10 cellular contexts compared by ENCODE assay signal in the genomic region with DNA sequence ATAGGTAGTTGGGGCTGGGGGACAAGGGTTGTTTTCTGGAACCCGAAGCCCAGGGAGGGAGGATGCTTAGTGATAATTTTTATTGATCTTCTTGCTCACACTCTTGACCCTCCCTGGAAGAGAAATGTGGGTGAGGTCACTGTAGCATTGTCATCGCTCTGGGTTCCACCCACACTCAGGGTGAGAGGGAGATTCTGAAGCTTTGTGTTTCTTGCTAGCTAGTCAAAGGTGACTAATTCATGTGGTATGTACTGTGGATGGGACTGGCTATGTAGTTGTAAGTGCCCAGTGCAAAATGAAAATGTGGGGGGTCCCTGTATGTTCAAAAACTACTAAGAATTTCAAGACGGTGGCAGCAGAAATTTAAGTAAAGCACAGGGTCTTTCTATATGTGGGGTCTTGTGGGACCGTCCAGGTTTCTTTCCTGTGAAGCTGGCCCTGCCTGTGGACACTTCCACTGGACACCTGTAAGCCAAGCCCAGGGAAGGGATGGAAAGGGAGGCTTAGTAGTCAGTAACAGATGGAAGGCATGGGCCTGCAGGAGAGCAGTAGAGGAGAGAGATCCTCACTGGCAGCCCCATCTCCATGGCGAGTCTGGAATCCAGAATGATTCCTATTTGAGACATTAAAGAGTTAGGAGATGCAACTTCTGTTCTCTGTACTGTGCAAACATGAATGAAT. TPM values are rescaled to one million over a fixed set of nuclear protein-coding genes. Genes with fewer than 3 reads are reported as not detected.
A peak's percentile ranks its signal among the peaks of the same experiment; 100 is the strongest.
DNase-seq lines count a peak whose midpoint lies in the region; ATAC-seq and TF ChIP-seq lines count a peak whose summit lies in the region.
"Had no signal": no experiment of that assay in that cellular context is flagged by ENCODE, and none has a peak within 500 bp of the region (broad histone marks: within the 10 kb centered on the region; RNA-seq: fewer than 3 reads in every experiment).

No MANE protein-coding gene starts in this region.

- H2BK5ac ChIP-seq in IMR-90 (ENCODE audit: low read depth, low read length, poor library complexity, severe bottlenecking), result no peak overlapping the region
- no peak overlapping the region for H2BK5ac ChIP-seq in mesenchymal stem cell (ENCODE audit: low read depth, low read length, poor library complexity, severe bottlenecking)

- H3K27ac Mint-ChIP-seq in Caco-2 (ENCODE audit: unreplicated experiment) (peak overlapping the region; percentile 92), mesothelial cell of epicardium (no peak overlapping the region)
- H3K27ac Mint-ChIP-seq: memory B cell had no signal

- no peak overlapping the region for H3K4me3 ChIP-seq in Caco-2 (ENCODE audit: low read depth, low read length)
- H3K4me3 ChIP-seq in IMR-90 (ENCODE audit: insufficient read depth, low read depth, low read length), result no peak overlapping the region
- no peak overlapping the region for H3K4me3 ChIP-seq in choroid plexus epithelial cell (ENCODE audit: low read depth, low read length)
- no peak overlapping the region for H3K4me3 ChIP-seq in mesenchymal stem cell (ENCODE audit: insufficient read depth in 1 of 2, low read depth in 1 of 2, low read length in 2 of 2)

- H3K4me3 Mint-ChIP-seq in Caco-2 (ENCODE audit: unreplicated experiment), result peak overlapping the region; percentile 30
- no peak overlapping the region for H3K4me3 Mint-ChIP-seq in mesothelial cell of epicardium
- H3K4me3 Mint-ChIP-seq: memory B cell had no signal

- H2BK12ac ChIP-seq in mesenchymal stem cell (ENCODE audit: low read length in 2 of 2), result no peak overlapping the region

- TF ChIP-seq POLR2A in IMR-90 (IDR thresholded peaks at IDR 0.05; ENCODE audit: low read depth, low read length), result no peak

- no peaks in the 10 kb centered on the region for H3K27me3 ChIP-seq in Caco-2 (replicated peaks; ENCODE audit: control insufficient read depth, insufficient read depth, low read length)
- H3K27me3 ChIP-seq in IMR-90 (ENCODE audit: control insufficient read depth, insufficient read depth, low read length), result peaks cover 2% of the 10 kb centered on the region
- H3K27me3 ChIP-seq in mesenchymal stem cell (ENCODE audit: control insufficient read depth in 1 of 2, insufficient read depth in 1 of 2, low read length in 2 of 2), result peaks cover 12 to 21% of the 10 kb centered on the region in 2 experiments

- no peaks in the 10 kb centered on the region for H3K36me3 ChIP-seq in Caco-2 (ENCODE audit: control insufficient read depth, insufficient read depth, low read length)
- no peaks in the 10 kb centered on the region for H3K36me3 ChIP-seq in IMR-90 (ENCODE audit: control insufficient read depth, insufficient read depth, low read length)
- H3K36me3 ChIP-seq in mesenchymal stem cell (ENCODE audit: control insufficient read depth in 1 of 2, insufficient read depth in 2 of 2, low read depth in 1 of 2, low read length in 2 of 2), result no peaks in the 10 kb centered on the region

- H3K4ac ChIP-seq in IMR-90 (ENCODE audit: low read depth, low read length) (no peak overlapping the region), mesenchymal stem cell (ENCODE audit: low read depth in 1 of 2, low read length in 2 of 2) (no peak overlapping the region)

- H2AK5ac ChIP-seq in IMR-90 (ENCODE audit: low read depth, low read length) (no peak overlapping the region), mesenchymal stem cell (ENCODE audit: low read length, severe bottlenecking) (no peak overlapping the region)

- H3K9me3 ChIP-seq in Caco-2, result peaks cover 8% of the 10 kb centered on the region; the same call in 1 of the 2 replicates
- no peaks in the 10 kb centered on the region for H3K9me3 ChIP-seq in IMR-90 (ENCODE audit: control insufficient read depth, insufficient read depth, low read length)
- H3K9me3 ChIP-seq in mesenchymal stem cell (ENCODE audit: control insufficient read depth, low read length), result peaks cover 5% of the 10 kb centered on the region

- no peaks in the 10 kb centered on the region for H4K20me1 ChIP-seq in IMR-90 (ENCODE audit: insufficient read depth, low read length)

- no peak overlapping the region for H3K18ac ChIP-seq in IMR-90 (ENCODE audit: low read depth, low read length)
- no peak overlapping the region for H3K18ac ChIP-seq in mesenchymal stem cell (ENCODE audit: low read depth in 1 of 2, low read length in 2 of 2)

- H4K8ac ChIP-seq in IMR-90 (ENCODE audit: low read depth in 2 of 2, low read length in 2 of 2) (no peak overlapping the region), mesenchymal stem cell (ENCODE audit: low read length) (no peak overlapping the region)

- in situ Hi-C loops in IMR-90 (cut with MboI; ENCODE audit: low sequenced_read_pairs), result no loop called here

- H3K4me1 ChIP-seq in Caco-2 (peaks cover 22% of the 10 kb centered on the region), IMR-90 (ENCODE audit: control insufficient read depth, insufficient read depth, low read length) (no peaks in the 10 kb centered on the region), mesenchymal stem cell (ENCODE audit: control insufficient read depth, insufficient read depth, low read depth, low read length) (peaks cover 3% of the 10 kb centered on the region)

- H2AFZ ChIP-seq in IMR-90 (replicated peaks; ENCODE audit: low read length, poor library complexity) (no peak overlapping the region), mesenchymal stem cell (ENCODE audit: low read depth, low read length) (no peak overlapping the region)

- WGBS in IMR-90 (ENCODE audit: extremely low coverage in 2 of 2, insufficient read length in 1 of 2), 2 experiments, result 86% methylated on average over 1 of the region's 5 CpGs; no CpG with 5 or more reads in 1 of the 2 experiments
- whole genome bisulfite sequencing in mesenchymal stem cell, result 70% methylated on average over 5 of the region's 5 CpGs

- no peak overlapping the region for H3K4me2 ChIP-seq in IMR-90 (ENCODE audit: low read depth, low read length)
- H3K4me2 ChIP-seq in mesenchymal stem cell (ENCODE audit: low read length, poor library complexity, severe bottlenecking), result no peak overlapping the region

- H3K9me3 Mint-ChIP-seq in Caco-2 (ENCODE audit: unreplicated experiment) (peaks cover 14% of the 10 kb centered on the region), mesothelial cell of epicardium (peaks cover 4% of the 10 kb centered on the region)

- H3K14ac ChIP-seq in IMR-90 (replicated peaks; ENCODE audit: low read depth, low read length) (no peak overlapping the region), mesenchymal stem cell (ENCODE audit: low read length in 2 of 2) (no peak overlapping the region)

- no peak for TF ChIP-seq RAD21 in IMR-90 (IDR thresholded peaks at IDR 0.05; ENCODE audit: low read length)

- dilution Hi-C loops in IMR-90 (cut with HindIII; ENCODE audit: low sequenced_read_pairs, unreplicated experiment), result no loop called here

- DNase-seq in Caco-2 (peak; percentile 67 to 71), IMR-90 (peak; percentile 92), choroid plexus epithelial cell (ENCODE audit: low read depth) (peak; percentile 90), mesenchymal stem cell (peak; percentile 47), NCI-H345 treated with DMSO at 0.1 percent for 48 hours (lab: John Stamatoyannopoulos, UW; ENCODE audit: unreplicated experiment) (no peak), mesenteric fat pad (ENCODE audit: low spot score) (no peak), mesothelial cell of epicardium (ENCODE audit: low spot score in 2 of 2, unreplicated experiment in 2 of 2) (no peak)
- DNase-seq in activated CD4-positive, alpha-beta T cell treated with anti-CD3 and anti-CD28 coated beads, Interleukin-2, amount 50 U/mL, for 4 hours, result no peak
- DNase-seq: stimulated activated CD4-positive, alpha-beta T cell treated with anti-CD3 and anti-CD28 coated beads, Interleukin-4, amount 100 ng/mL, for 4 hours had no signal

- no peaks in the 10 kb centered on the region for H3K27me3 Mint-ChIP-seq in Caco-2 (ENCODE audit: insufficient read depth, unreplicated experiment)
- peaks cover 14% of the 10 kb centered on the region for H3K27me3 Mint-ChIP-seq in mesothelial cell of epicardium (ENCODE audit: low read depth)

- H3K9ac ChIP-seq in IMR-90 (ENCODE audit: low read depth, low read length) (no peak overlapping the region), mesenchymal stem cell (ENCODE audit: low read length) (no peak overlapping the region)

- no peak overlapping the region for H2BK120ac ChIP-seq in IMR-90 (ENCODE audit: low read depth, low read length)
- H2BK120ac ChIP-seq in mesenchymal stem cell (ENCODE audit: low read depth, low read length), result no peak overlapping the region

- H3K36me3 Mint-ChIP-seq in Caco-2 (ENCODE audit: insufficient read depth, unreplicated experiment) (no peaks in the 10 kb centered on the region), mesothelial cell of epicardium (no peaks in the 10 kb centered on the region)

- H4K91ac ChIP-seq in IMR-90 (ENCODE audit: insufficient read depth, low read depth, low read length), result no peak overlapping the region
- no peak overlapping the region for H4K91ac ChIP-seq in mesenchymal stem cell (ENCODE audit: low read length)

- no peak overlapping the region for H4K5ac ChIP-seq in IMR-90 (ENCODE audit: low read depth, low read length)

- H2AK9ac ChIP-seq in IMR-90 (replicated peaks; ENCODE audit: low read depth, low read length, poor library complexity), result no peak overlapping the region

- H3K4me1 Mint-ChIP-seq in Caco-2 (ENCODE audit: low read depth, unreplicated experiment) (peaks cover 30% of the 10 kb centered on the region), mesothelial cell of epicardium (peaks cover 3% of the 10 kb centered on the region)
- H3K4me1 Mint-ChIP-seq: memory B cell had no signal

- no peaks in the 10 kb centered on the region for H3K79me1 ChIP-seq in IMR-90 (ENCODE audit: low read depth in 1 of 2, low read length in 2 of 2)
- no peaks in the 10 kb centered on the region for H3K79me1 ChIP-seq in mesenchymal stem cell (replicated peaks; ENCODE audit: low read length, poor library complexity, severe bottlenecking)

- intact Hi-C loops in Caco-2 (cut with micrococcal nuclease; ENCODE audit: unreplicated experiment), result loop anchor here (1.0 kb wide), 1 partner anchor 11 kb away; no protein-coding TSS in a partner anchor
- intact Hi-C loops in IMR-90 (cut with micrococcal nuclease), result no loop called here

- H3K56ac ChIP-seq in IMR-90 (ENCODE audit: extremely low read depth, insufficient read depth, low read length), result no peak overlapping the region

- BruUV-seq in Caco-2 (replicated peaks; lab: Mats Ljungman, UMichigan), result no TSS peak
- no TSS peak for BruUV-seq in IMR-90 (replicated peaks; lab: Mats Ljungman, UMichigan)

- CTCF ChIA-PET in Caco-2 (lab: Charles Lee), result interaction anchor here (0.9 to 1.0 kb wide), 2 partner anchors 12 to 21 kb away, joined by 3 read pairs; no protein-coding TSS in a partner anchor
- CTCF ChIA-PET in IMR-90 (lab: Yijun Ruan, JAX), result no interaction called here

- H3K27ac ChIP-seq in IMR-90 (ENCODE audit: insufficient read depth, low read length), result no peak overlapping the region
- H3K27ac ChIP-seq in mesenchymal stem cell (ENCODE audit: low read length, poor library complexity, severe bottlenecking), result no peak overlapping the region

- H2BK15ac ChIP-seq in IMR-90 (ENCODE audit: low read depth, low read length) (no peak overlapping the region), mesenchymal stem cell (ENCODE audit: low read depth, poor library complexity, severe bottlenecking) (no peak overlapping the region)

- TF ChIP-seq CTCF in Caco-2 (IDR thresholded peaks at IDR 0.05; ENCODE audit: insufficient read depth in 1 of 2, low read depth in 1 of 2, low read length in 1 of 2, severe bottlenecking in 1 of 2, unreplicated experiment in 1 of 2) (no peak), IMR-90 (conservative IDR thresholded peaks at IDR 0.05; ENCODE audit: low read depth, low read length) (no peak), choroid plexus epithelial cell (conservative IDR thresholded peaks at IDR 0.05; ENCODE audit: low read depth, low read length) (no peak), mesothelial cell of epicardium (IDR thresholded peaks at IDR 0.05; ENCODE audit: unreplicated experiment) (no peak)

- no peak overlapping the region; the same call in 1 of the 2 replicates for H2BK20ac ChIP-seq in IMR-90 (ENCODE audit: low read depth, low read length)

- POLR2A ChIA-PET in Caco-2 (lab: Charles Lee) (interaction anchor here (0.6 to 1.5 kb wide), 2 partner anchors 12 to 29 kb away, joined by 3 to 10 read pairs; no protein-coding TSS in a partner anchor), IMR-90 (lab: Charles Lee; ENCODE audit: unreplicated experiment) (no interaction called here)

- no peak overlapping the region for H3K23ac ChIP-seq in IMR-90 (ENCODE audit: low read depth, low read length)
- no peak overlapping the region for H3K23ac ChIP-seq in mesenchymal stem cell (ENCODE audit: low read length in 2 of 2)

- H3K9me1 ChIP-seq in IMR-90 (ENCODE audit: insufficient read depth, low read length), result no peaks in the 10 kb centered on the region

- ATAC-seq in IMR-90 (ENCODE audit: low read depth), result peak; percentile 94

RNA-seq across cellular contexts. Expression of a gene that starts 35.0 kb away (rescaled TPM):
- total RNA-seq in Caco-2 (2022) (125 and 136 TPM in 2 replicates), IMR-90 (2012; rRNA removed) (56.3 and 57.5 TPM in 2 replicates), mesenteric fat pad (50.1 TPM), mesothelial cell of epicardium (60.4 to 63.4 TPM (median 63.1 TPM) in 3 replicates)
- 28.4 and 31.0 TPM in 2 replicates for polyA plus RNA-seq in IMR-90 (2012; rRNA removed)
- 6.5 and 20.6 TPM in 2 replicates for polyA plus RNA-seq in IMR-90 (2012; cell fraction: cytosol; rRNA removed)
- 2.2 and 12.0 TPM in 2 replicates for polyA plus RNA-seq in IMR-90 (2012; cell fraction: nucleus; rRNA removed; ENCODE audit: low replicate concordance)
- 28.6 TPM for polyA plus RNA-seq in mesenchymal stem cell (2013, experiment 1 of 2)
- polyA plus RNA-seq in mesenchymal stem cell (2013, experiment 2 of 2), result 29.9 TPM

RNA-seq across cellular contexts. Expression of a gene that starts 53.7 kb away (rescaled TPM):
- 84.7 and 104 TPM in 2 replicates for total RNA-seq in Caco-2 (2022)
- total RNA-seq in IMR-90 (2012; rRNA removed), result 19.5 and 47.8 TPM in 2 replicates
- 22.7 and 24.3 TPM in 2 replicates for polyA plus RNA-seq in IMR-90 (2012; rRNA removed)
- polyA plus RNA-seq in IMR-90 (2012; cell fraction: cytosol; rRNA removed), result 3.9 and 5.8 TPM in 2 replicates
- polyA plus RNA-seq in IMR-90 (2012; cell fraction: nucleus; rRNA removed; ENCODE audit: low replicate concordance), result 2.9 and 12.4 TPM in 2 replicates
- polyA plus RNA-seq in mesenchymal stem cell (2013, experiment 1 of 2), result 75.3 TPM
- 68.7 TPM for polyA plus RNA-seq in mesenchymal stem cell (2013, experiment 2 of 2)
- 43.6 TPM for total RNA-seq in mesenteric fat pad
- total RNA-seq in mesothelial cell of epicardium, result 46.6 to 54.2 TPM (median 50.7 TPM) in 3 replicates

Comparison
In these comparisons a context has a peak if more than half of its experiments do, and no peak if none do; other contexts are left out.
1. DNase-seq: peak in Caco-2 (2 of 2), IMR-90 (single experiment), choroid plexus epithelial cell (single experiment) and mesenchymal stem cell (single experiment); none in NCI-H345 treated with DMSO at 0.1 percent for 48 hours (single experiment), activated CD4-positive, alpha-beta T cell treated with anti-CD3 and anti-CD28 coated beads, Interleukin-2, amount 50 U/mL, for 4 hours (0 of 2), mesenteric fat pad (single experiment) and mesothelial cell of epicardium (0 of 2).